Comparison of ENCODE assay signal across 20 cellular contexts in genomic region chr22:35844886-35845285, GRCh38.
A peak's percentile ranks its signal among the peaks of the same experiment; 100 is the strongest.
DNase-seq lines count a peak whose midpoint lies in the region; ATAC-seq and TF ChIP-seq lines count a peak whose summit lies in the region.
"Had no signal": no experiment of that assay in that cellular context is flagged by ENCODE, and none has a peak within 500 bp of the region (broad histone marks: within the 10 kb centered on the region; RNA-seq: fewer than 3 reads in every experiment).

No MANE protein-coding gene starts in this region.

- H3K27me3 ChIP-seq in colonic mucosa (no peaks in the 10 kb centered on the region), skeletal muscle tissue (ENCODE audit: control insufficient read depth in 3 of 3, insufficient read depth in 3 of 3, low read length in 3 of 3) (no peaks in the 10 kb centered on the region)
- H3K27me3 ChIP-seq: BLaER1 had no signal

- H3K27ac ChIP-seq in colonic mucosa (peak overlapping the region; percentile 46), skeletal muscle tissue (ENCODE audit: low read depth, low read length) (peak overlapping the region; percentile 9)
- H3K27ac ChIP-seq: 22Rv1, BLaER1, HL-60 had no signal

- peak overlapping the region; percentile 58 for H3K27ac Mint-ChIP-seq in activated T-cell treated with anti-CD3 and anti-CD28 coated beads, Interleukin-2, amount 50 U/mL, for 72 hours
- no peak overlapping the region for H3K27ac Mint-ChIP-seq in activated T-cell treated with anti-CD3 and anti-CD28 coated beads, Interleukin-2, amount 50 U/mL, for 24 hours
- peak overlapping the region; percentile 13 to 62 (median 20) for H3K27ac Mint-ChIP-seq in nephron
- H3K27ac Mint-ChIP-seq: CD14-positive monocyte; CD4-positive, alpha-beta memory T cell had no signal

- H3K36me3 ChIP-seq in colonic mucosa (no peaks in the 10 kb centered on the region), skeletal muscle tissue (ENCODE audit: control insufficient read depth in 3 of 3, insufficient read depth in 3 of 3, low read length in 3 of 3) (no peaks in the 10 kb centered on the region)
- H3K36me3 ChIP-seq: BLaER1, HAP-1 had no signal

- no peak for TF ChIP-seq CTCF in colonic mucosa (IDR thresholded peaks at IDR 0.05)
- no peak for TF ChIP-seq CTCF in nephron (IDR thresholded peaks at IDR 0.05; ENCODE audit: unreplicated experiment in 3 of 3)

- no peaks in the 10 kb centered on the region for H3K36me3 Mint-ChIP-seq in activated T-cell treated with anti-CD3 and anti-CD28 coated beads, Interleukin-2, amount 50 U/mL, for 72 hours (ENCODE audit: insufficient read depth in 2 of 2)
- H3K36me3 Mint-ChIP-seq in activated T-cell treated with anti-CD3 and anti-CD28 coated beads, Interleukin-2, amount 50 U/mL, for 24 hours (ENCODE audit: low read depth), result no peaks in the 10 kb centered on the region
- H3K36me3 Mint-ChIP-seq in nephron (ENCODE audit: low read depth), result no peaks in the 10 kb centered on the region
- H3K36me3 Mint-ChIP-seq: CD14-positive monocyte; CD4-positive, alpha-beta memory T cell had no signal

- H3K9me3 Mint-ChIP-seq in activated T-cell treated with anti-CD3 and anti-CD28 coated beads, Interleukin-2, amount 50 U/mL, for 72 hours, result no peaks in the 10 kb centered on the region
- H3K9me3 Mint-ChIP-seq in activated T-cell treated with anti-CD3 and anti-CD28 coated beads, Interleukin-2, amount 50 U/mL, for 24 hours, result no peaks in the 10 kb centered on the region
- H3K9me3 Mint-ChIP-seq in nephron, result no peaks in the 10 kb centered on the region
- H3K9me3 Mint-ChIP-seq: CD14-positive monocyte; CD4-positive, alpha-beta memory T cell had no signal

- peaks cover 4% of the 10 kb centered on the region for H3K4me1 Mint-ChIP-seq in activated T-cell treated with anti-CD3 and anti-CD28 coated beads, Interleukin-2, amount 50 U/mL, for 72 hours (ENCODE audit: low read depth)
- peaks cover 7% of the 10 kb centered on the region for H3K4me1 Mint-ChIP-seq in activated T-cell treated with anti-CD3 and anti-CD28 coated beads, Interleukin-2, amount 50 U/mL, for 24 hours (ENCODE audit: low read depth)
- H3K4me1 Mint-ChIP-seq in nephron, result peaks cover 56% of the 10 kb centered on the region

- peaks cover 5% of the 10 kb centered on the region for H3K27me3 Mint-ChIP-seq in activated T-cell treated with anti-CD3 and anti-CD28 coated beads, Interleukin-2, amount 50 U/mL, for 72 hours (ENCODE audit: low read depth)
- peaks cover 5% of the 10 kb centered on the region for H3K27me3 Mint-ChIP-seq in activated T-cell treated with anti-CD3 and anti-CD28 coated beads, Interleukin-2, amount 50 U/mL, for 24 hours
- peaks cover 4% of the 10 kb centered on the region for H3K27me3 Mint-ChIP-seq in nephron (ENCODE audit: low read depth)

- no peak overlapping the region for H3K4me3 Mint-ChIP-seq in activated T-cell treated with anti-CD3 and anti-CD28 coated beads, Interleukin-2, amount 50 U/mL, for 72 hours
- H3K4me3 Mint-ChIP-seq in activated T-cell treated with anti-CD3 and anti-CD28 coated beads, Interleukin-2, amount 50 U/mL, for 24 hours, result no peak overlapping the region
- H3K4me3 Mint-ChIP-seq in nephron, result peak overlapping the region; percentile 22 to 76 (median 44)
- H3K4me3 Mint-ChIP-seq: CD14-positive monocyte; CD4-positive, alpha-beta memory T cell had no signal

- H3K4me3 ChIP-seq in colonic mucosa (no peak overlapping the region), skeletal muscle tissue (ENCODE audit: low read length in 3 of 3) (no peak overlapping the region)
- H3K4me3 ChIP-seq: A549, BLaER1, GM12878, HAP-1 had no signal

- intact Hi-C loops in colonic mucosa (cut with DNase I), result no loop called here

- H3K9ac ChIP-seq in colonic mucosa (ENCODE audit: low read depth in 2 of 2, low read length in 2 of 2) (no peak overlapping the region), skeletal muscle tissue (ENCODE audit: low read depth in 1 of 3, low read length in 3 of 3) (peak overlapping the region in 1 of 3 donors; percentile 33)
- H3K9ac ChIP-seq: BLaER1 had no signal

- no peaks in the 10 kb centered on the region for H3K4me1 ChIP-seq in colonic mucosa
- H3K4me1 ChIP-seq in skeletal muscle tissue (ENCODE audit: control insufficient read depth in 3 of 3, insufficient read depth in 3 of 3, low read length in 3 of 3), result peaks cover 12 to 23% (median 16%) of the 10 kb centered on the region in 3 donors

- ATAC-seq in activated T-cell treated with anti-CD3 and anti-CD28 coated beads, Interleukin-2, amount 50 U/mL, for 72 hours (replicated peaks in 1 of 2), result no peak
- ATAC-seq in GM21723 (IDR thresholded peaks at IDR 0.05; ENCODE audit: unreplicated experiment), result no peak
- ATAC-seq: A549, GM12878 had no signal

- DNase-seq in activated T-cell treated with anti-CD3 and anti-CD28 coated beads, Interleukin-2, amount 50 U/mL, for 72 hours, result no peak
- DNase-seq in activated T-cell treated with anti-CD3 and anti-CD28 coated beads, Interleukin-2, amount 50 U/mL, for 24 hours, result no peak
- DNase-seq in colonic mucosa (peak; percentile 53), NCI-H1417 treated with DMSO at 0.1 percent for 48 hours (lab: John Stamatoyannopoulos, UW) (no peak), NCI-H2029 treated with DMSO at 0.1 percent for 48 hours (lab: John Stamatoyannopoulos, UW) (no peak)
- DNase-seq: CD4-positive, alpha-beta memory T cell; DMS153; DMS79; EL; IMR-90 had no signal

- H3K9me3 ChIP-seq in colonic mucosa (no peaks in the 10 kb centered on the region), skeletal muscle tissue (ENCODE audit: control insufficient read depth in 3 of 3, low read length in 3 of 3) (no peaks in the 10 kb centered on the region)
- H3K9me3 ChIP-seq: A549, BLaER1, HAP-1 had no signal

Comparison
In these comparisons a context has a peak if more than half of its experiments do, and no peak if none do; other contexts are left out.
1. H3K4me3 Mint-ChIP-seq: peak in nephron (3 of 3); none in activated T-cell treated with anti-CD3 and anti-CD28 coated beads, Interleukin-2, amount 50 U/mL, for 72 hours (0 of 2) and activated T-cell treated with anti-CD3 and anti-CD28 coated beads, Interleukin-2, amount 50 U/mL, for 24 hours (single experiment).